Comparison of ENCODE assay signal across 9 cellular contexts in the genomic region with DNA sequence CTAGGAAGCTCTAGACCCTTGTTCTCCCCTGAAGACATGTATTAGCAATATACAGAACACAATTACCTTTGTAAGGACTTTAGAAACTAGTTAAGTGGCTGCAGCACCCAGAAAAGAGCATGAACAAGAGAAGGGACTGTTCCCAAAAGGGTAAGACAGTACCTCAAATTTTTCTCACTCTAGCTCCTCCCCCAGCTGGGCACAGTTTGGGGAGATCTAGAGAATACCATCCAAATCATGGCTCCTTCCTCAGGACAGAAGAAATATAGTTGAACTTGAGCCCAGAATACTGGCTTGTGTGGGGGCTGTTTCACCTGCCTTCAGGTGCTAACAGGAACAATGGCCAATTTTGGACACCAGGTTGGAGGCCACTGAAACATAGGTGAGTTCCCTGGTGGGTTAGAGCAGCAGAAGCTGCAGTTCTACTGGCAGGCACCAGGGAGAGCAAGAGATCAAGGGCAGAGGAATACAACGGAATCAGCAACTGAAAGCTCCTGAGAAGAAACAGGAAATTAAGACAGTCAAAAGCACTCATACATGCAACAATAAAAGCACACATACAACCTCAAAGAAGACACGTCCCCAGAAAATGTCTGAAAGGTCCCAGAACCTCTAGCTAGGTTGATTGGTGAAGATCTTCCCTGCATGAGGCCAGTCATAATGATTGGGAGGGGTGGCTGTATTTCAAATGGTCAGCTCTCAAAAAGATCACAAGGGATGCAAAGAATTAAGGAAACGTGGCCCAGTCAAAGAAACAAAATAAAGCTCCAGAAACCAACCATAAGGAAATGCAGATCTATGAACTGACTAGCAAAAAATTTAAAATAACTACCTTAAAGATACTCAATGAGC.
DNase-seq lines count a peak whose midpoint lies in the region; ATAC-seq and TF ChIP-seq lines count a peak whose summit lies in the region.
"Had no signal": no experiment of that assay in that cellular context is flagged by ENCODE, and none has a peak within 500 bp of the region (broad histone marks: within the 10 kb centered on the region; RNA-seq: fewer than 3 reads in every experiment).

No MANE protein-coding gene starts in this region.

- intact Hi-C loops in activated CD8-positive, alpha-beta T cell treated with anti-CD3 and anti-CD28 coated beads for 36 hours (cut with micrococcal nuclease) = no loop called here

- TF ChIP-seq POLR2A in tibial nerve (IDR thresholded peaks at IDR 0.05) = no peak

- TF ChIP-seq CTCF in activated CD8-positive, alpha-beta T cell treated with anti-CD3 and anti-CD28 coated beads for 36 hours (IDR thresholded peaks at IDR 0.05) = peak; percentile 87
- TF ChIP-seq CTCF in endothelial cell (IDR thresholded peaks at IDR 0.05; ENCODE audit: unreplicated experiment) (peak; percentile 69), nephron (IDR thresholded peaks at IDR 0.05; ENCODE audit: unreplicated experiment in 3 of 3) (peak; percentile 11 to 22 (median 13)), tibial nerve (IDR thresholded peaks at IDR 0.05) (peak; percentile 55 to 83 (median 66))

- DNase-seq in Ammon's horn (ENCODE audit: low spot score) (peak; percentile 7), NCI-H82 treated with DMSO at 0.1 percent for 48 hours (lab: John Stamatoyannopoulos, UW; ENCODE audit: unreplicated experiment) (peak; percentile 3), endothelial cell (ENCODE audit: low spot score) (peak; percentile 60), tibial nerve (ENCODE audit: low spot score in 2 of 2) (peak in 1 of 2 donors; percentile 20)
- peak; percentile 62 for DNase-seq in activated CD8-positive, alpha-beta T cell treated with anti-CD3 and anti-CD28 coated beads for 36 hours

- no peaks in the 10 kb centered on the region for H3K9me3 Mint-ChIP-seq in activated CD8-positive, alpha-beta T cell treated with anti-CD3 and anti-CD28 coated beads for 36 hours
- H3K9me3 Mint-ChIP-seq in endothelial cell (ENCODE audit: unreplicated experiment) = no peaks in the 10 kb centered on the region
- peaks cover 20% of the 10 kb centered on the region for H3K9me3 Mint-ChIP-seq in nephron
- H3K9me3 Mint-ChIP-seq: T-helper 1 cell treated with Interleukin-12 subunit alpha and Interleukin-12 subunit beta and Interleukin-4 antibody, amounts not matched to agents 30 μg/mL and 1 μg/mL, for 36 hours had no signal

- ATAC-seq in GM18511 (IDR thresholded peaks at IDR 0.05; ENCODE audit: unreplicated experiment) (peak; percentile 98), HG02970 (IDR thresholded peaks at IDR 0.05; ENCODE audit: low FRiP score, unreplicated experiment) (peak; percentile 65)
- peak; percentile 99 for ATAC-seq in activated CD8-positive, alpha-beta T cell treated with anti-CD3 and anti-CD28 coated beads for 36 hours

- POLR2A ChIA-PET in activated CD8-positive, alpha-beta T cell treated with anti-CD3 and anti-CD28 coated beads for 36 hours (lab: Charles Lee) = interaction anchor here (0.8 to 1.4 kb wide), 2 partner anchors 9 to 201 kb away, joined by 3 to 5 read pairs; no protein-coding TSS in a partner anchor

- peaks cover 2% of the 10 kb centered on the region for H3K27me3 Mint-ChIP-seq in activated CD8-positive, alpha-beta T cell treated with anti-CD3 and anti-CD28 coated beads for 36 hours
- H3K27me3 Mint-ChIP-seq in endothelial cell (ENCODE audit: unreplicated experiment) = no peaks in the 10 kb centered on the region
- H3K27me3 Mint-ChIP-seq in nephron (ENCODE audit: low read depth) = no peaks in the 10 kb centered on the region

- peaks cover 14% of the 10 kb centered on the region for H3K4me1 Mint-ChIP-seq in activated CD8-positive, alpha-beta T cell treated with anti-CD3 and anti-CD28 coated beads for 36 hours (ENCODE audit: low read depth)
- peaks cover 12% of the 10 kb centered on the region for H3K4me1 Mint-ChIP-seq in endothelial cell (ENCODE audit: unreplicated experiment)
- H3K4me1 Mint-ChIP-seq in nephron = no peaks in the 10 kb centered on the region

- H3K27ac ChIP-seq in tibial nerve = no peak overlapping the region

- no peaks in the 10 kb centered on the region for H3K36me3 ChIP-seq in tibial nerve

- 8 to 9% methylated on average over 3 of the region's 3 CpGs for WGBS in tibial nerve, 2 donors

- H3K4me1 ChIP-seq in tibial nerve = peaks cover 0 to 6% (median 0%) of the 10 kb centered on the region in 4 donors

- H3K9me3 ChIP-seq in tibial nerve = no peaks in the 10 kb centered on the region

- no peak for TF ChIP-seq EP300 in tibial nerve (IDR thresholded peaks at IDR 0.05)

- no peaks in the 10 kb centered on the region for H3K27me3 ChIP-seq in tibial nerve

- peak overlapping the region; percentile 73 for H3K27ac Mint-ChIP-seq in activated CD8-positive, alpha-beta T cell treated with anti-CD3 and anti-CD28 coated beads for 36 hours
- peak overlapping the region; percentile 9 for H3K27ac Mint-ChIP-seq in endothelial cell (ENCODE audit: unreplicated experiment)
- H3K27ac Mint-ChIP-seq in nephron = no peak overlapping the region
- H3K27ac Mint-ChIP-seq: T-helper 1 cell treated with Interleukin-12 subunit alpha and Interleukin-12 subunit beta and Interleukin-4 antibody, amounts not matched to agents 30 μg/mL and 1 μg/mL, for 36 hours had no signal

- CTCF ChIA-PET in activated CD8-positive, alpha-beta T cell treated with anti-CD3 and anti-CD28 coated beads for 36 hours (lab: Charles Lee) = interaction anchor here (0.6 to 2.6 kb wide), 51 partner anchors 10 to 524 kb away, joined by 3 to 18 read pairs (median 4); partner anchors contain the start of genes ARF4, DNAH12 and PDE12

- no peak overlapping the region for H3K4me3 ChIP-seq in tibial nerve

- no peaks in the 10 kb centered on the region for H3K36me3 Mint-ChIP-seq in activated CD8-positive, alpha-beta T cell treated with anti-CD3 and anti-CD28 coated beads for 36 hours (ENCODE audit: low read depth)
- H3K36me3 Mint-ChIP-seq in endothelial cell (ENCODE audit: low read depth, unreplicated experiment) = no peaks in the 10 kb centered on the region
- H3K36me3 Mint-ChIP-seq in nephron (ENCODE audit: low read depth) = no peaks in the 10 kb centered on the region

- H3K4me3 Mint-ChIP-seq in activated CD8-positive, alpha-beta T cell treated with anti-CD3 and anti-CD28 coated beads for 36 hours = no peak overlapping the region
- no peak overlapping the region for H3K4me3 Mint-ChIP-seq in endothelial cell (ENCODE audit: unreplicated experiment)
- no peak overlapping the region for H3K4me3 Mint-ChIP-seq in nephron
- H3K4me3 Mint-ChIP-seq: T-helper 1 cell treated with Interleukin-12 subunit alpha and Interleukin-12 subunit beta and Interleukin-4 antibody, amounts not matched to agents 30 μg/mL and 1 μg/mL, for 36 hours had no signal

Comparison
In these comparisons a context has a peak if more than half of its experiments do, and no peak if none do; other contexts are left out.
1. H3K27ac Mint-ChIP-seq: peak in activated CD8-positive, alpha-beta T cell treated with anti-CD3 and anti-CD28 coated beads for 36 hours (single experiment) and endothelial cell (single experiment); none in nephron (0 of 3).
2. CTCF ChIP-seq: peak in every context shown above with its lines; median percentile 87 in activated CD8-positive, alpha-beta T cell treated with anti-CD3 and anti-CD28 coated beads for 36 hours; 69 in endothelial cell; 66 in tibial nerve; 13 in nephron.
3. Peak in every context shown above with its lines, with median percentiles within 50 percentile points of each other: ATAC-seq.